Comparison of ENCODE assay signal across 23 cellular contexts in the genomic region with DNA sequence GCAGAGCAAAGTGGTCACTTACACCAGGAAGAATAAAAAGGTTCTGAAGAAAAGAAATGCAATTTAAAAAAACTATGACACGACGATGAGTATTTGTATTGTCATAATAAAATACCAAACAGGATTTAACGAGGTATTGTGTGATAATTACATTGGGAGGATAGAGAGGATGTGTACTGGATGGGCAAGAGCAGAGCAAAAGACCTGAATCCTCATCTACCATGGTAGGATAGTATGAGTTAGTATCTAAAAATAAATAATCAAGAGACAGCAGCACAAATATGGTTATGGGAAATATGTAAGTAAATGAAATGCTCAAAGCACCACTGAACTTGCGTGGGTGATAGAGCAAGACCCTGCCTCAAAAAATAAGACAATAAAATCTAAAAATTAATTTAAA.
A peak's percentile ranks its signal among the peaks of the same experiment; 100 is the strongest.
DNase-seq lines count a peak whose midpoint lies in the region; ATAC-seq and TF ChIP-seq lines count a peak whose summit lies in the region.
"Had no signal": no experiment of that assay in that cellular context is flagged by ENCODE, and none has a peak within 500 bp of the region (broad histone marks: within the 10 kb centered on the region; RNA-seq: fewer than 3 reads in every experiment).

No MANE protein-coding gene starts in this region.

- DNase-seq in NCI-H1436 (lab: John Stamatoyannopoulos, UW) (peak; percentile 9), NCI-H1436 treated with DMSO at 0.1 percent for 48 hours (lab: John Stamatoyannopoulos, UW) (no peak), PC-3 (no peak), chondrocyte (ENCODE audit: low spot score) (no peak), GM13977 (ENCODE audit: low spot score) (no peak)
- DNase-seq: 8988T; ACHN; AML-193; BE2C; Calu3; CD4-positive, alpha-beta T cell; CD8-positive, alpha-beta memory T cell; DMS53; DMS79 treated with DMSO at 0.1 percent for 48 hours; GF-D8; GM23248; H7; HCEC 1CT had no signal

- no peaks in the 10 kb centered on the region for H4K20me1 ChIP-seq in PC-3 (ENCODE audit: low read length)
- H4K20me1 ChIP-seq: BLaER1 treated with 17β-estradiol and CSF1 and Interleukin-3, amounts not matched to agents 10 nM and 100 nM had no signal

- CTCF ChIA-PET in PC-3 (lab: Charles Lee) = no interaction called here

- peak overlapping the region; percentile 9 for H3K27ac Mint-ChIP-seq in chondrocyte (ENCODE audit: unreplicated experiment)
- H3K27ac Mint-ChIP-seq: CD14-positive monocyte; CD4-positive, alpha-beta T cell; CD8-positive, alpha-beta memory T cell had no signal

- no TSS peak for BruUV-seq in PC-3 (replicated peaks; lab: Mats Ljungman, UMichigan)

- intact Hi-C loops in PC-3 (cut with micrococcal nuclease) = no loop called here

- peaks cover 10% of the 10 kb centered on the region for H3K36me3 Mint-ChIP-seq in chondrocyte (ENCODE audit: low read depth)
- H3K36me3 Mint-ChIP-seq: CD8-positive, alpha-beta memory T cell had no signal

- H3K4me2 ChIP-seq in PC-3 (ENCODE audit: low read length) = peak overlapping the region; percentile 5; the same call in 1 of the 2 replicates
- H3K4me2 ChIP-seq: A549; BLaER1 treated with 17β-estradiol and CSF1 and Interleukin-3, amounts not matched to agents 10 nM and 100 nM had no signal

- H3K79me2 ChIP-seq in PC-3 (ENCODE audit: low read length) = no peaks in the 10 kb centered on the region

- in situ Hi-C loops in GM13977 (cut with MboI; ENCODE audit: low pct_unique_long_range_greater_than_20kb, low sequenced_read_pairs, unreplicated experiment) = no loop called here

- H3F3A ChIP-seq in PC-3 (ENCODE audit: low read length, unreplicated experiment) = no peaks in the 10 kb centered on the region

- 0 out of 2 replicates have a peak overlapping the region, but pooled peaks have one; percentile 10 for H3K27ac ChIP-seq in 22Rv1
- no peak overlapping the region for H3K27ac ChIP-seq in PC-3 (ENCODE audit: low read length)
- H3K27ac ChIP-seq: A549; BLaER1 treated with 17β-estradiol and CSF1 and Interleukin-3, amounts not matched to agents 10 nM and 100 nM; GM23248 had no signal

- no peaks in the 10 kb centered on the region for H3K9me3 Mint-ChIP-seq in chondrocyte (ENCODE audit: low read depth)
- H3K9me3 Mint-ChIP-seq: CD4-positive, alpha-beta T cell; CD8-positive, alpha-beta memory T cell had no signal

- no peak overlapping the region for H3K9ac ChIP-seq in PC-3 (ENCODE audit: low read length)
- H3K9ac ChIP-seq: BLaER1 treated with 17β-estradiol and CSF1 and Interleukin-3, amounts not matched to agents 10 nM and 100 nM; GM23248 had no signal

- peaks cover 11% of the 10 kb centered on the region; the same call in 1 of the 2 replicates for H3K4me1 ChIP-seq in PC-3 (ENCODE audit: insufficient read depth, low read length)
- H3K4me1 ChIP-seq: BLaER1 treated with 17β-estradiol and CSF1 and Interleukin-3, amounts not matched to agents 10 nM and 100 nM had no signal

- no peak overlapping the region for H3K4me3 ChIP-seq in PC-3 (ENCODE audit: low read length)
- H3K4me3 ChIP-seq: A549; BLaER1 treated with 17β-estradiol and CSF1 and Interleukin-3, amounts not matched to agents 10 nM and 100 nM; GM23248 had no signal

- H3K4me3 Mint-ChIP-seq in chondrocyte (ENCODE audit: unreplicated experiment) = no peak overlapping the region
- H3K4me3 Mint-ChIP-seq: CD14-positive monocyte; CD4-positive, alpha-beta T cell; CD8-positive, alpha-beta memory T cell had no signal

- ATAC-seq in PC-3 = peak; percentile 52
- no peak for ATAC-seq in GM18868 (IDR thresholded peaks at IDR 0.05; ENCODE audit: unreplicated experiment)
- ATAC-seq: A549 had no signal

- POLR2A ChIA-PET in PC-3 (lab: Charles Lee; ENCODE audit: unreplicated experiment) = no interaction called here

- no peaks in the 10 kb centered on the region for H3K27me3 Mint-ChIP-seq in chondrocyte (ENCODE audit: low read depth)
- H3K27me3 Mint-ChIP-seq: CD4-positive, alpha-beta T cell had no signal

- TF ChIP-seq CTCF in 22Rv1 (IDR thresholded peaks at IDR 0.05) = no peak
- no peak for TF ChIP-seq CTCF in PC-3 (conservative IDR thresholded peaks at IDR 0.05; ENCODE audit: low read depth, low read length)
- TF ChIP-seq CTCF in chondrocyte (IDR thresholded peaks at IDR 0.05) = no peak
- no peak for TF ChIP-seq CTCF in GM13977 (IDR thresholded peaks at IDR 0.05; ENCODE audit: extremely low read depth, insufficient read depth, missing control alignments)

- no peaks in the 10 kb centered on the region for H3K27me3 ChIP-seq in PC-3 (ENCODE audit: low read length)
- H3K27me3 ChIP-seq: BE2C; BLaER1 treated with 17β-estradiol and CSF1 and Interleukin-3, amounts not matched to agents 10 nM and 100 nM had no signal

- no peaks in the 10 kb centered on the region for H3K9me3 ChIP-seq in PC-3 (ENCODE audit: low read length)
- H3K9me3 ChIP-seq: A549; BE2C; BLaER1 treated with 17β-estradiol and CSF1 and Interleukin-3, amounts not matched to agents 10 nM and 100 nM had no signal

- H3K36me3 ChIP-seq in PC-3 (ENCODE audit: low read depth, low read length) = 0 out of 2 replicates have a peak, but pooled peaks cover 4% of the 10 kb centered on the region

- H3K4me1 Mint-ChIP-seq in chondrocyte (ENCODE audit: low read depth) = peaks cover 14% of the 10 kb centered on the region
- H3K4me1 Mint-ChIP-seq: CD14-positive monocyte; CD8-positive, alpha-beta memory T cell had no signal

- H2AFZ ChIP-seq in PC-3 (ENCODE audit: low read length) = no peak overlapping the region
- H2AFZ ChIP-seq: GM23248 had no signal

- no peaks in the 10 kb centered on the region for H3K9me2 ChIP-seq in PC-3 (replicated peaks; ENCODE audit: low read length)
